In genomic region chr16:67194257-67194656, GRCh38 we compare ENCODE assay signal across 1 cellular context.
A peak's percentile ranks its signal among the peaks of the same experiment; 100 is the strongest.
TF ChIP-seq lines count a peak whose summit lies in the region.

No MANE protein-coding gene starts in this region.

TF ChIP-seq in HepG2, 621 proteins besides CTCF, POLR2A, EP300 and RAD21:
- TF ChIP-seq SRSF9 (IDR thresholded peaks at IDR 0.05; ENCODE audit: borderline replicate concordance, insufficient read depth, low read depth, low read length, poor library complexity, severe bottlenecking), result no peak
- 0 out of 2 replicates have a peak, but pooled peaks have one; percentile 57 for TF ChIP-seq EED (CRISPR knock-in tag; IDR thresholded peaks at IDR 0.05)
- TF ChIP-seq MED13 (CRISPR knock-in tag; IDR thresholded peaks at IDR 0.05), result no peak
- no peak for TF ChIP-seq ARNT2 (CRISPR knock-in tag; IDR thresholded peaks at IDR 0.05; ENCODE audit: low read depth)
- 0 out of 2 replicates have a peak, but pooled peaks have one; percentile 43 for TF ChIP-seq ZNF274 (CRISPR knock-in tag; IDR thresholded peaks at IDR 0.05)
- 0 out of 2 replicates have a peak, but pooled peaks have one; percentile 10 for TF ChIP-seq ZNF670 (CRISPR knock-in tag; IDR thresholded peaks at IDR 0.05; ENCODE audit: borderline replicate concordance)
- TF ChIP-seq BCLAF1 (IDR thresholded peaks at IDR 0.05), result no peak
